ENCODE assay signal across 8 cellular contexts in the genomic region with DNA sequence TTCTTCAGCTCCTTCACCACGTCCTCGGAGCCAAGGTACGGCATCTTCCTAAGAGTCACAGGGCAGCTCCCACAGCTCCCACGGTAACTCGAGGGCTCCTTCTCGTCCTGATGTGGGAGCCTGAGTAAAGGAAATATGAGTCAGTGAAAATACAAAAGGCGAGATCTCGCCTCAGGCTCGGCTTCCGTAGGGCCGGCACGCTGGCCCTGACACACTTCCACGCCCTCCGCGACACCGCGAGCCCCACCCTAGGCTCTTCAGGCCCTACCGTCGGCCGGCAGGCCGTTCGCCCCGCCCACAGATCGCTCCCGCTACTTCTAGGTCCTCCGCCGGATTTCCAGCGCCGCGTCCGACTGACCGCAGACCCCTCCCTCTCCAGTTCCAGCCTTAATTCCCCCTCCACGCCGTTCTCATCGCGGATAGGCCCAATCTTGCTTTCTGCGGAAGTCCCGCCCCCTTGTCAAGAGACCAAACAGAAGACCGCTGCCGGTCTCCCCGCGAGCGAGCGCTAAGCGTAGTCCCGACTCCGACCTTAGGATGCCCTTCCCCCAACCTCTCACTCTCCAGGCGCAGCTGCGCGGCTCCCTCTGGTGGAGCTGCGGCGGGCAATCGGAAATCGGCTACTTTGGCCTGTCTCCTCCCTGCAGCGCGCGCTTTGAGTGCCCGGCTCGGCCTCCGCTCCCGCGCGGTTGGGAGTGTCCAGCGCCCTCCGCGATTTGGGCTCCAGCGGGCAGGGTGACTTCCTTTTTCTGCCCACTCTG. TPM values are rescaled to one million over a fixed set of nuclear protein-coding genes. Genes with fewer than 3 reads are reported as not detected.
DNase-seq lines count a peak whose midpoint lies in the region; ATAC-seq and TF ChIP-seq lines count a peak whose summit lies in the region.

AP4B1 (minus strand) TSS at position 126 of the 761 bp plus-strand sequence; CDS start at position 44, 82 bp downstream.
DCLRE1B (plus strand) TSS at position 653 of the 761 bp plus-strand sequence. CDS start 261 bp downstream, outside the sequence.

- peak within 1 kb of the TSS; percentile 65 for H3K27ac ChIP-seq in PC-9

- H3K36me3 ChIP-seq in PC-9 (ENCODE audit: low read depth): 0 out of 2 replicates have a peak, but pooled peaks cover 7% of the 10 kb centered on the region
- H3K36me3 ChIP-seq in mucosa of stomach (ENCODE audit: control insufficient read depth, insufficient read depth, low read length): no peaks in the 10 kb centered on the region

- H3K4me1 ChIP-seq in PC-9 (replicated peaks; ENCODE audit: insufficient read depth) (peaks cover 10% of the 10 kb centered on the region), mucosa of stomach (ENCODE audit: control insufficient read depth, insufficient read depth, low read length) (peaks cover 10% of the 10 kb centered on the region)

- BruUV-seq in PC-9 (replicated peaks; lab: Mats Ljungman, UMichigan): no TSS peak

- peak within 1 kb of the TSS; percentile 94 for H3K4me2 ChIP-seq in PC-9

- in situ Hi-C loops in KBM-7 (cut with MboI; ENCODE audit: low pct_unique_long_range_greater_than_20kb, low sequenced_read_pairs): no loop called here

- peak within 1 kb of the TSS; percentile 100 for H2AFZ ChIP-seq in PC-9

- peak; percentile 69 for TF ChIP-seq CTCF in PC-9 (conservative IDR thresholded peaks at IDR 0.05)

- no peaks in the 10 kb centered on the region for H3K9me2 ChIP-seq in PC-9 (ENCODE audit: insufficient read depth)

- no peaks in the 10 kb centered on the region for H3K27me3 ChIP-seq in PC-9 (ENCODE audit: insufficient read depth, low read depth)
- H3K27me3 ChIP-seq in mucosa of stomach (ENCODE audit: control insufficient read depth, insufficient read depth, low read length): no peaks in the 10 kb centered on the region

- POLR2A ChIA-PET in PC-9 (lab: Charles Lee; ENCODE audit: unreplicated experiment): interaction anchor here (1.0 kb wide), 2 partner anchors 24 to 26 kb away, joined by 3 to 6 read pairs; partner anchors contain the start of gene HIPK1

- no peaks in the 10 kb centered on the region for H3K9me3 ChIP-seq in PC-9 (ENCODE audit: insufficient read depth, low read depth)
- no peaks in the 10 kb centered on the region for H3K9me3 ChIP-seq in mucosa of stomach (ENCODE audit: control insufficient read depth, low read length)

- peak; percentile 91 for ATAC-seq in GM21717 (IDR thresholded peaks at IDR 0.05; ENCODE audit: unreplicated experiment)

- intact Hi-C loops in PC-9 (cut with micrococcal nuclease; ENCODE audit: unreplicated experiment): loop anchor here (1.0 kb wide), 4 partner anchors 24 to 146 kb away; partner anchors contain the start of genes HIPK1, PHTF1 and RSBN1

- TF ChIP-seq POLR2A in erythroblast (IDR thresholded peaks at IDR 0.05; ENCODE audit: low read length): peak; percentile 92

- DNase-seq in DMS79 (lab: John Stamatoyannopoulos, UW) (peak; percentile 99), KBM-7 (peak; percentile 100), PC-9 (peak; percentile 98 to 100), erythroblast (lab: John Stamatoyannopoulos, UW) (peak; percentile 99 to 100)
- DNase-seq in activated T-cell treated with anti-CD3 and anti-CD28 coated beads, Interleukin-2, amount 50 U/mL, for 1 hour: peak; percentile 90
- DNase-seq in stimulated activated CD8-positive, alpha-beta memory T cell treated with anti-CD3 and anti-CD28 coated beads, Interleukin-7, amount 100 ng/mL, for 1 hour (ENCODE audit: low read depth in 2 of 2): peak; percentile 87 to 90

- peaks cover 35% of the 10 kb centered on the region for H3K79me2 ChIP-seq in PC-9 (ENCODE audit: low read depth)

- H3K4me3 ChIP-seq in PC-9 (peak within 1 kb of the TSS; percentile 85), mucosa of stomach (ENCODE audit: low read length) (peak within 1 kb of the TSS; percentile 57)

- H3F3A ChIP-seq in PC-9 (ENCODE audit: insufficient read depth, low read depth): peaks cover 10% of the 10 kb centered on the region

- CTCF ChIA-PET in PC-9 (lab: Charles Lee): interaction anchor here (0.6 to 1.5 kb wide), 4 partner anchors 24 to 146 kb away, joined by 3 to 14 read pairs (median 4); partner anchors contain the start of genes HIPK1 and OLFML3

- H3K9ac ChIP-seq in mucosa of stomach (ENCODE audit: low read length): peak within 1 kb of the TSS; percentile 86

- H4K20me1 ChIP-seq in PC-9 (ENCODE audit: insufficient read depth): no peaks in the 10 kb centered on the region

RNA-seq across cellular contexts. Expression of gene AP4B1, which starts in this region (rescaled TPM):
- total RNA-seq in PC-9 (2021): 10.0 and 11.7 TPM in 2 replicates

RNA-seq across cellular contexts. Expression of gene DCLRE1B, which starts in this region (rescaled TPM):
- total RNA-seq in PC-9 (2021): 10.1 and 11.2 TPM in 2 replicates

Comparison
In these comparisons a context has a peak if more than half of its experiments do, and no peak if none do; other contexts are left out.
1. Peak in every context shown above with its lines: DNase-seq, ATAC-seq, H3K4me3 ChIP-seq and H3K27ac ChIP-seq.